Comparison of ENCODE assay signal across 21 cellular contexts in genomic region chr21:40356644-40357043, GRCh38.
DNase-seq lines count a peak whose midpoint lies in the region; ATAC-seq, FAIRE-seq and TF ChIP-seq lines count a peak whose summit lies in the region.
"Had no signal": no experiment of that assay in that cellular context is flagged by ENCODE, and none has a peak within 500 bp of the region (broad histone marks: within the 10 kb centered on the region; RNA-seq: fewer than 3 reads in every experiment).

No MANE protein-coding gene starts in this region.

- H3K27me3 ChIP-seq in foreskin keratinocyte (no peaks in the 10 kb centered on the region), neural progenitor cell (no peaks in the 10 kb centered on the region)
- H3K27me3 ChIP-seq: BE2C had no signal

- H3K4me3 Mint-ChIP-seq in neural progenitor cell, result no peak overlapping the region
- H3K4me3 Mint-ChIP-seq: CD4-positive, alpha-beta T cell; IgD-negative memory B cell had no signal

- intact Hi-C loops in kidney (cut with DNase I), result no loop called here

- no peak overlapping the region for H3K27ac Mint-ChIP-seq in neural progenitor cell
- H3K27ac Mint-ChIP-seq: CD4-positive, alpha-beta T cell; IgD-negative memory B cell had no signal

- H3K36me3 Mint-ChIP-seq in neural progenitor cell, result no peaks in the 10 kb centered on the region
- H3K36me3 Mint-ChIP-seq: IgD-negative memory B cell had no signal

- FAIRE-seq in kidney (lab: Jason Lieb, UNC), result no peak
- FAIRE-seq: D721Med, GM12878, GM19239, H1, HepG2 had no signal

- no peaks in the 10 kb centered on the region for H4K20me1 ChIP-seq in neural progenitor cell (ENCODE audit: low read depth)

- H3K27ac ChIP-seq in foreskin keratinocyte, result no peak overlapping the region
- H3K27ac ChIP-seq in neural progenitor cell, result no peak overlapping the region
- H3K27ac ChIP-seq in kidney (ENCODE audit: low read depth in 2 of 2, low read length in 2 of 2), result no peak overlapping the region

- peaks cover 2% of the 10 kb centered on the region for H3K27me3 Mint-ChIP-seq in neural progenitor cell (ENCODE audit: insufficient read depth, low read depth)
- H3K27me3 Mint-ChIP-seq: CD4-positive, alpha-beta T cell; IgD-negative memory B cell had no signal

- no peak overlapping the region for H2AFZ ChIP-seq in neural progenitor cell (replicated peaks)

- H3K9me3 Mint-ChIP-seq in neural progenitor cell, result peaks cover 2% of the 10 kb centered on the region

- no peaks in the 10 kb centered on the region for H3K4me1 Mint-ChIP-seq in neural progenitor cell
- H3K4me1 Mint-ChIP-seq: IgD-negative memory B cell had no signal

- H3K9me3 ChIP-seq in neural progenitor cell (ENCODE audit: low read depth), result no peaks in the 10 kb centered on the region
- H3K9me3 ChIP-seq in kidney (ENCODE audit: control insufficient read depth in 1 of 2, low read length in 2 of 2), result no peaks in the 10 kb centered on the region
- H3K9me3 ChIP-seq: BE2C, Caco-2 had no signal

- DNase-seq in DMS53 (lab: John Stamatoyannopoulos, UW), result peak; percentile 2
- DNase-seq in DMS53 treated with DMSO at 0.1 percent for 48 hours (lab: John Stamatoyannopoulos, UW; ENCODE audit: unreplicated experiment), result no peak
- no peak for DNase-seq in foreskin keratinocyte
- no peak for DNase-seq in neural progenitor cell (ENCODE audit: low spot score)
- no peak for DNase-seq in midbrain (lab: John Stamatoyannopoulos, UW)
- no peak for DNase-seq in activated effector memory CD4-positive, alpha-beta T cell treated with Interleukin-2 at 50 U/mL for 16 hours
- DNase-seq in kidney, result no peak
- DNase-seq: 8988T; BE2C; C1 segment of cervical spinal cord; Caco-2; CD4-positive, alpha-beta T cell; DMS79 treated with DMSO at 0.1 percent for 48 hours; KBM-7 had no signal

- H3K4me2 ChIP-seq in neural progenitor cell, result no peak overlapping the region

- no peak overlapping the region for H3K4me3 ChIP-seq in neural progenitor cell
- no peak overlapping the region for H3K4me3 ChIP-seq in kidney (ENCODE audit: low read length in 2 of 2)
- H3K4me3 ChIP-seq: GM12878, HAP-1 had no signal

- H3K36me3 ChIP-seq in neural progenitor cell (no peaks in the 10 kb centered on the region), kidney (ENCODE audit: control insufficient read depth in 1 of 2, insufficient read depth in 2 of 2, low read length in 2 of 2) (no peaks in the 10 kb centered on the region)
- H3K36me3 ChIP-seq: BE2C, HAP-1 had no signal

- TF ChIP-seq CTCF in foreskin keratinocyte (conservative IDR thresholded peaks at IDR 0.05) (peak; percentile 26), neural progenitor cell (IDR thresholded peaks at IDR 0.05) (peak; percentile 16), kidney (IDR thresholded peaks at IDR 0.05; ENCODE audit: borderline replicate concordance, extremely low read depth, insufficient read depth) (no peak)

- H3K79me2 ChIP-seq in neural progenitor cell (ENCODE audit: low read depth), result no peaks in the 10 kb centered on the region

- ATAC-seq in foreskin keratinocyte, result no peak
- ATAC-seq: GM12878, HepG2 had no signal

- H3F3A ChIP-seq in neural progenitor cell (ENCODE audit: low read depth), result no peaks in the 10 kb centered on the region

- H3K9ac ChIP-seq in neural progenitor cell (no peak overlapping the region), kidney (ENCODE audit: low read length in 2 of 2) (no peak overlapping the region)

- no peaks in the 10 kb centered on the region for H3K4me1 ChIP-seq in foreskin keratinocyte
- H3K4me1 ChIP-seq in neural progenitor cell, result no peaks in the 10 kb centered on the region
- no peaks in the 10 kb centered on the region for H3K4me1 ChIP-seq in kidney (ENCODE audit: control insufficient read depth in 1 of 2, insufficient read depth in 1 of 2, low read depth in 1 of 2, low read length in 2 of 2)
- H3K4me1 ChIP-seq: BE2C, Caco-2, HAP-1 had no signal
